In the genomic region with DNA sequence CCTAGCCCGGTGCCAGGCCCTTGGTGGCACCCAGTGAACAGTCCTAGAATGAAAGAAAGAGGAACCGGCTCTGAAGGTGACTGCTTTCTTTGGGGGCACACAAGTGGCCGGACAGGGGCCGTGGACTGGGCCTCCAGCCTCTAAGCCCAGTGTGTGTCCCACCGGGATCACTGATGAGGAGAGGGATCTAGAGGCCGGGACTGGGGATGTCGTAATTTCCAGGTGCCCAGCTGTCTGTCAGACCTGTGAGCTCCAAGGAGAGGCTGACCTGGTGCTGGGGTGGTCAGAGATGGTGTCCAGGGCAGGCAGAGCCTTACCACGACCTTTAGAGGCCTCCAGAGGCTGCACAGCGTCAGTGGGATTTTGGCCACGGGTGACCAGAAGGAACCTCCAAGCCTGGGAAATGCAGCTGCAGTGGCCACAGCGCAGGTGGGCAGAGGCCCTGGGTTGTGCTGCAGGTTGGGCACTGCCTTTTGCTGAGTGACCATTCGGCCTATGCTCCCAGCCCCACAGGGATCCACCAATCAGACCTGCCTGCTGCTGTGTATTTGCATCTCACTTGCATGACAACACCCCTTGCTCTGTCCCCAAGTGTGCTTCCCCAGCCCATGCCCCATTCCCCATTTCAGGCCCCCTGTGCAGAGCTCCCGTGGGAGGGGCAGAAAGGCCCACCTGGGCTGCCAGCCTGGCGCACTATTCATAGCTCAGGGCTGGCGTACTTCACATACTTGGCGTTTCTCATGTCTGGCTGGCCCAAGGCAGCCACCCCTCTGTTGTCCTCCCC, we compare ENCODE assay signal across 19 cellular contexts. TPM values are rescaled to one million over a fixed set of nuclear protein-coding genes. Genes with fewer than 3 reads are reported as not detected.
DNase-seq lines count a peak whose midpoint lies in the region; ATAC-seq and TF ChIP-seq lines count a peak whose summit lies in the region.
"Had no signal": no experiment of that assay in that cellular context is flagged by ENCODE, and none has a peak within 500 bp of the region (broad histone marks: within the 10 kb centered on the region; RNA-seq: fewer than 3 reads in every experiment).

No MANE protein-coding gene starts in this region.

- TF ChIP-seq RAD21 in Ishikawa (IDR thresholded peaks at IDR 0.05; ENCODE audit: low read depth): no peak

- H3K36me3 ChIP-seq in esophagus muscularis mucosa (peaks cover 0 to 10% (median 0%) of the 10 kb centered on the region in 4 donors), lower lobe of right lung (no peaks in the 10 kb centered on the region), tibial artery (no peaks in the 10 kb centered on the region)

- ATAC-seq in lower lobe of right lung (peak; percentile 29 to 60), esophagus mucosa (no peak), GM19463 (IDR thresholded peaks at IDR 0.05; ENCODE audit: unreplicated experiment) (no peak)
- ATAC-seq: activated CD8-positive, alpha-beta T cell treated with anti-CD3 and anti-CD28 coated beads, Interleukin-2, amount 10 ng/mL, durations not matched to agents 7 days and 5 days; activated T-cell treated with anti-CD3 and anti-CD28 coated beads, Interleukin-2, amount 50 U/mL, for 72 hours; stimulated activated naive B cell treated with anti-CD40 and anti-IgM and Interleukin-4, amounts not matched to agents 10 μg/mL and 1 μg/mL and 100 μg/mL, for 72 hours had no signal

- DNase-seq in esophagus muscularis mucosa (ENCODE audit: extremely low spot score) (no peak), lower lobe of right lung (no peak), tibial artery (no peak), inferior parietal cortex (ENCODE audit: extremely low spot score) (no peak)
- DNase-seq: activated B cell treated with CpG ODN at 0.5 μM for 24 hours; activated CD8-positive, alpha-beta T cell treated with anti-CD3 and anti-CD28 coated beads, Interleukin-2, amount 10 ng/mL, durations not matched to agents 7 days and 5 days; activated naive CD8-positive, alpha-beta T cell treated with anti-CD3 and anti-CD28 coated beads for 36 hours; activated T-cell treated with anti-CD3 and anti-CD28 coated beads, Interleukin-2, amount 50 U/mL, for 72 hours; HFFc6; kidney glomerular epithelial cell; NCI-H1417 treated with DMSO at 0.1 percent for 48 hours; NCI-H2171 treated with DMSO at 0.1 percent for 48 hours; NCI-H748 treated with DMSO at 0.1 percent for 48 hours; stimulated activated naive B cell treated with anti-CD40 and anti-IgM and Interleukin-4, amounts not matched to agents 10 μg/mL and 1 μg/mL and 100 μg/mL, for 72 hours; T-helper 2 cell had no signal

- H3K4me3 ChIP-seq in esophagus muscularis mucosa (no peak overlapping the region), lower lobe of right lung (no peak overlapping the region), tibial artery (no peak overlapping the region)
- H3K4me3 ChIP-seq: SJSA1 had no signal

- TF ChIP-seq CTCF in esophagus muscularis mucosa (IDR thresholded peaks at IDR 0.05) (no peak), lower lobe of right lung (IDR thresholded peaks at IDR 0.05) (no peak), tibial artery (IDR thresholded peaks at IDR 0.05) (no peak)

- peaks cover 60 to 85% (median 67%) of the 10 kb centered on the region in 4 donors for H3K4me1 ChIP-seq in esophagus muscularis mucosa
- peaks cover 12% of the 10 kb centered on the region for H3K4me1 ChIP-seq in lower lobe of right lung
- H3K4me1 ChIP-seq in tibial artery: peaks cover 0 to 71% (median 49%) of the 10 kb centered on the region in 4 donors

- H3K9me3 ChIP-seq in esophagus muscularis mucosa (no peaks in the 10 kb centered on the region), lower lobe of right lung (no peaks in the 10 kb centered on the region), tibial artery (no peaks in the 10 kb centered on the region)
- H3K9me3 ChIP-seq: SJSA1 had no signal

- intact Hi-C loops in esophagus muscularis mucosa (cut with DNase I) (no loop called here), lower lobe of right lung (cut with DNase I) (loop anchor here (5.0 kb wide), 1 partner anchor 41 kb away; no protein-coding TSS in a partner anchor), tibial artery (cut with DNase I; ENCODE audit: low total_unique reads) (no loop called here)

- H3K27me3 ChIP-seq in esophagus muscularis mucosa (no peaks in the 10 kb centered on the region), lower lobe of right lung (ENCODE audit: low read depth) (no peaks in the 10 kb centered on the region), tibial artery (no peaks in the 10 kb centered on the region)
- H3K27me3 ChIP-seq: SJSA1 had no signal

- WGBS in esophagus muscularis mucosa: 60% methylated on average over 13 of the region's 16 CpGs

- peak overlapping the region; percentile 76 to 80 (median 78) for H3K27ac ChIP-seq in esophagus muscularis mucosa (replicated peaks in 1 of 4)
- no peak overlapping the region for H3K27ac ChIP-seq in lower lobe of right lung
- H3K27ac ChIP-seq in tibial artery: peak overlapping the region; percentile 70 to 78
- H3K27ac ChIP-seq: SJSA1 had no signal

- TF ChIP-seq EP300 in Ishikawa (IDR thresholded peaks at IDR 0.05; ENCODE audit: borderline replicate concordance) (peak; percentile 95), esophagus muscularis mucosa (IDR thresholded peaks at IDR 0.05) (no peak)

- TF ChIP-seq POLR2A in esophagus muscularis mucosa (IDR thresholded peaks at IDR 0.05; ENCODE audit: low read depth): no peak

TF ChIP-seq in Ishikawa, 13 proteins besides CTCF, POLR2A, EP300 and RAD21:
- TF ChIP-seq YY1 (IDR thresholded peaks at IDR 0.05; ENCODE audit: low read depth) (peak; percentile 31; the same call in 1 of the 2 replicates), TEAD4 (IDR thresholded peaks at IDR 0.05) (peak; percentile 98), ZBTB7A (IDR thresholded peaks at IDR 0.05; ENCODE audit: low read depth) (peak; percentile 59), NFIC (IDR thresholded peaks at IDR 0.05) (peak; percentile 89), CREB1 (IDR thresholded peaks at IDR 0.05; ENCODE audit: low read depth) (no peak), EGR1 (IDR thresholded peaks at IDR 0.05) (0 out of 2 replicates have a peak, but pooled peaks have one; percentile 4), REST (IDR thresholded peaks at IDR 0.05; ENCODE audit: low read depth) (no peak), CEBPB (IDR thresholded peaks at IDR 0.05) (peak; percentile 78; the same call in 1 of the 2 replicates), TCF12 (IDR thresholded peaks at IDR 0.05; ENCODE audit: low read depth) (peak; percentile 97), FOXM1 (IDR thresholded peaks at IDR 0.05; ENCODE audit: borderline replicate concordance, low read depth) (peak; percentile 70; the same call in 1 of the 2 replicates)
- TF ChIP-seq, protein P1, sequence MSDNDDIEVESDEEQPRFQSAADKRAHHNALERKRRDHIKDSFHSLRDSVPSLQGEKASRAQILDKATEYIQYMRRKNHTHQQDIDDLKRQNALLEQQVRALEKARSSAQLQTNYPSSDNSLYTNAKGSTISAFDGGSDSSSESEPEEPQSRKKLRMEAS (IDR thresholded peaks at IDR 0.05): peak; percentile 64; the same call in 1 of the 2 replicates
- TF ChIP-seq, protein P2, sequence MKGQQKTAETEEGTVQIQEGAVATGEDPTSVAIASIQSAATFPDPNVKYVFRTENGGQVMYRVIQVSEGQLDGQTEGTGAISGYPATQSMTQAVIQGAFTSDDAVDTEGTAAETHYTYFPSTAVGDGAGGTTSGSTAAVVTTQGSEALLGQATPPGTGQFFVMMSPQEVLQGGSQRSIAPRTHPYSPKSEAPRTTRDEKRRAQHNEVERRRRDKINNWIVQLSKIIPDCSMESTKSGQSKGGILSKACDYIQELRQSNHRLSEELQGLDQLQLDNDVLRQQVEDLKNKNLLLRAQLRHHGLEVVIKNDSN (IDR thresholded peaks at IDR 0.05): no peak

RNA-seq across cellular contexts. Expression of gene ARHGAP23, which starts 12.5 kb away (rescaled TPM):
- 100 to 1,000 TPM in 2 of 4 donors, 10 to 100 TPM in 2; 58.6 to 150 (median 104) TPM for total RNA-seq in esophagus muscularis mucosa
- 48.4 TPM for total RNA-seq in lower lobe of right lung
- total RNA-seq in esophagus mucosa: 148 TPM

Comparison
In these comparisons a context has a peak if more than half of its experiments do, and no peak if none do; other contexts are left out.
1. ATAC-seq: peak in lower lobe of right lung (2 of 2); none in esophagus mucosa (single experiment) and GM19463 (single experiment).